ENCODE assay signal across 10 cellular contexts in genomic region chr4:7929530-7929951, GRCh38. TPM values are rescaled to one million over a fixed set of nuclear protein-coding genes. Genes with fewer than 3 reads are reported as not detected.
DNase-seq lines count a peak whose midpoint lies in the region; ATAC-seq and TF ChIP-seq lines count a peak whose summit lies in the region.
"Had no signal": no experiment of that assay in that cellular context is flagged by ENCODE, and none has a peak within 500 bp of the region (broad histone marks: within the 10 kb centered on the region; RNA-seq: fewer than 3 reads in every experiment).

No MANE protein-coding gene starts in this region.

- peaks cover 3% of the 10 kb centered on the region for H3K4me1 Mint-ChIP-seq in activated CD4-positive, alpha-beta T cell treated with anti-CD3 and anti-CD28 coated beads, Interleukin-2, amount 10 ng/mL, durations not matched to agents 7 days and 5 days

- H3K27ac Mint-ChIP-seq in activated CD4-positive, alpha-beta T cell treated with anti-CD3 and anti-CD28 coated beads, Interleukin-2, amount 10 ng/mL, durations not matched to agents 7 days and 5 days: peak overlapping the region; percentile 19

- H3K27ac ChIP-seq in cingulate gyrus (ENCODE audit: low read depth, low read length) (peak overlapping the region; percentile 8), left lung (no peak overlapping the region), upper lobe of right lung (no peak overlapping the region)

- DNase-seq in activated CD4-positive, alpha-beta T cell treated with anti-CD3 and anti-CD28 coated beads, Interleukin-2, amount 10 ng/mL, durations not matched to agents 7 days and 5 days: no peak
- no peak for DNase-seq in activated CD4-positive, alpha-beta T cell treated with anti-CD3 and anti-CD28 coated beads for 1 hour
- peak in 1 of 2 donors; percentile 61 for DNase-seq in left lung
- peak; percentile 72 for DNase-seq in upper lobe of right lung
- DNase-seq in NOMO-1 (lab: John Stamatoyannopoulos, UW; ENCODE audit: unreplicated experiment in 2 of 2): no peak
- no peak for DNase-seq in stimulated activated CD4-positive, alpha-beta T cell treated with anti-CD3 and anti-CD28 coated beads, Interleukin-4, amount 100 ng/mL, for 4 hours
- DNase-seq: naive thymus-derived CD8-positive, alpha-beta T cell had no signal

- no peak overlapping the region for H3K4me3 ChIP-seq in left lung
- no peak overlapping the region for H3K4me3 ChIP-seq in upper lobe of right lung
- H3K4me3 ChIP-seq: adrenal gland had no signal

- H3K4me3 Mint-ChIP-seq in activated CD4-positive, alpha-beta T cell treated with anti-CD3 and anti-CD28 coated beads, Interleukin-2, amount 10 ng/mL, durations not matched to agents 7 days and 5 days: no peak overlapping the region

- H3K27me3 ChIP-seq in left lung (no peaks in the 10 kb centered on the region), upper lobe of right lung (no peaks in the 10 kb centered on the region)
- H3K27me3 ChIP-seq: adrenal gland had no signal

- H3K27me3 Mint-ChIP-seq in activated CD4-positive, alpha-beta T cell treated with anti-CD3 and anti-CD28 coated beads, Interleukin-2, amount 10 ng/mL, durations not matched to agents 7 days and 5 days: no peaks in the 10 kb centered on the region

- H3K36me3 Mint-ChIP-seq in activated CD4-positive, alpha-beta T cell treated with anti-CD3 and anti-CD28 coated beads, Interleukin-2, amount 10 ng/mL, durations not matched to agents 7 days and 5 days (ENCODE audit: low read depth): peaks cover 2% of the 10 kb centered on the region

- intact Hi-C loops in left lung (cut with DNase I): no loop called here
- intact Hi-C loops in upper lobe of right lung (cut with DNase I): no loop called here

- TF ChIP-seq CTCF in left lung (IDR thresholded peaks at IDR 0.05) (no peak), upper lobe of right lung (IDR thresholded peaks at IDR 0.05) (no peak)

- H3K9me3 Mint-ChIP-seq in activated CD4-positive, alpha-beta T cell treated with anti-CD3 and anti-CD28 coated beads, Interleukin-2, amount 10 ng/mL, durations not matched to agents 7 days and 5 days: no peaks in the 10 kb centered on the region

- POLR2A ChIA-PET in activated CD4-positive, alpha-beta T cell treated with anti-CD3 and anti-CD28 coated beads, Interleukin-2, amount 10 ng/mL, durations not matched to agents 7 days and 5 days (lab: Charles Lee): no interaction called here

- H3K9me3 ChIP-seq in left lung: no peaks in the 10 kb centered on the region
- H3K9me3 ChIP-seq in upper lobe of right lung: no peaks in the 10 kb centered on the region
- H3K9me3 ChIP-seq: adrenal gland had no signal

- CTCF ChIA-PET in activated CD4-positive, alpha-beta T cell treated with anti-CD3 and anti-CD28 coated beads, Interleukin-2, amount 10 ng/mL, durations not matched to agents 7 days and 5 days (lab: Charles Lee): interaction anchor here (1.0 to 1.1 kb wide), 2 partner anchors 9 to 10 kb away, joined by 3 read pairs; partner anchors contain the start of gene AFAP1

- peaks cover 5 to 10% of the 10 kb centered on the region in 2 donors for H3K4me1 ChIP-seq in left lung
- peaks cover 14% of the 10 kb centered on the region for H3K4me1 ChIP-seq in upper lobe of right lung

- no peaks in the 10 kb centered on the region for H3K36me3 ChIP-seq in left lung
- no peaks in the 10 kb centered on the region for H3K36me3 ChIP-seq in upper lobe of right lung
- H3K36me3 ChIP-seq: adrenal gland had no signal

- ATAC-seq in left lung (peak; percentile 98), upper lobe of right lung (peak; percentile 95), GM18909 (IDR thresholded peaks at IDR 0.05; ENCODE audit: poor library complexity, unreplicated experiment) (no peak)

RNA-seq across cellular contexts. Expression of gene AFAP1, which starts 10.1 kb away (rescaled TPM):
- 1 to 10 TPM; 7.1 to 7.9 TPM for total RNA-seq in activated CD4-positive, alpha-beta T cell treated with anti-CD3 and anti-CD28 coated beads, Interleukin-2, amount 10 ng/mL, durations not matched to agents 7 days and 5 days
- total RNA-seq in left lung (10 to 100 TPM; 24.9 to 31.4 TPM), upper lobe of right lung (28.7 TPM)
